7 cellular contexts compared by ENCODE assay signal in the genomic region with DNA sequence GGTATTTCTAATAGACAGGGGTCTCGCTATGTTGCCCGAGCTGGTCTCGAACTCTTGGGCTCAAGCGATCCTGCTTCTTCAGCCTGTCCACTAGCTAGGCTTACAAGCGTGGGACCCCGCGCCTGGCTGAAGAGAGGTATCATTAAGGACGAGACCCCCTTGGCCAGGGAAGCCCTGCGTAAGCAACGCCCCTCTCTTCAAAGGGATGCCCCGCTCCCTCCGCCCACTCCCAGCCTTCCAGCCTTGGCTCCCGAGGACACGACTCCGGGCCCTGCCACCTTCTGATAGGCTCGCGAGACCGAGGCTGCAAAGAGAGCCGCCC. TPM values are rescaled to one million over a fixed set of nuclear protein-coding genes. Genes with fewer than 3 reads are reported as not detected.
DNase-seq lines count a peak whose midpoint lies in the region; ATAC-seq lines count a peak whose summit lies in the region.

No MANE protein-coding gene starts in this region.

- H3K4me1 ChIP-seq in thymus (ENCODE audit: control insufficient read depth, insufficient read depth, low read length): peaks cover 10% of the 10 kb centered on the region

- H3K9me3 ChIP-seq in thymus (ENCODE audit: control insufficient read depth): no peaks in the 10 kb centered on the region

- ATAC-seq in HG03460 (IDR thresholded peaks at IDR 0.05; ENCODE audit: unreplicated experiment) (peak; percentile 68), GM18502 (IDR thresholded peaks at IDR 0.05; ENCODE audit: poor library complexity, unreplicated experiment) (no peak)

- H3K4me3 ChIP-seq in thymus (ENCODE audit: low read length): peak overlapping the region; percentile 90

- H3K27ac ChIP-seq in angular gyrus (ENCODE audit: low read depth, low read length) (peak overlapping the region; percentile 99), thymus (ENCODE audit: low read depth) (peak overlapping the region; percentile 69)

- whole genome bisulfite sequencing in thymus: 10% methylated on average over 19 of the region's 19 CpGs

- H3K36me3 ChIP-seq in thymus (ENCODE audit: control insufficient read depth, insufficient read depth): no peaks in the 10 kb centered on the region

- peak; percentile 100 for DNase-seq in Daoy (ENCODE audit: low read depth)
- DNase-seq in islet precursor cell: peak; percentile 100
- no peak for DNase-seq in mesenteric fat pad (ENCODE audit: low spot score)

- no peaks in the 10 kb centered on the region for H3K27me3 ChIP-seq in thymus (ENCODE audit: control insufficient read depth, insufficient read depth)

RNA-seq across cellular contexts. Expression of a gene that starts 0.2 kb away (rescaled TPM):
- total RNA-seq in Daoy (2014; rRNA removed; shearing (Covaris generic)): 20.5 and 27.7 TPM in 2 replicates
- polyA plus RNA-seq in thymus: 5.7 TPM
- 5.7 TPM for total RNA-seq in mesenteric fat pad

RNA-seq across cellular contexts. Expression of a gene that starts 4.2 kb away (rescaled TPM):
- 33.4 and 37.5 TPM in 2 replicates for total RNA-seq in Daoy (2014; rRNA removed; shearing (Covaris generic))
- 41.3 TPM for polyA plus RNA-seq in thymus
- total RNA-seq in mesenteric fat pad: 24.4 TPM

RNA-seq across cellular contexts. Expression of a gene that starts 31.6 kb away (rescaled TPM):
- total RNA-seq in Daoy (2014; rRNA removed; shearing (Covaris generic)): 15.6 and 17.8 TPM in 2 replicates
- 23.0 TPM for polyA plus RNA-seq in thymus
- 7.8 TPM for total RNA-seq in mesenteric fat pad

RNA-seq across cellular contexts. Expression of a gene that starts 38.3 kb away (rescaled TPM):
- 686 and 1,432 TPM in 2 replicates for total RNA-seq in Daoy (2014; rRNA removed; shearing (Covaris generic))
- 896 TPM for polyA plus RNA-seq in thymus
- total RNA-seq in mesenteric fat pad: 256 TPM

RNA-seq across cellular contexts. Expression of a gene that starts 47.7 kb away (rescaled TPM):
- 18.7 and 22.4 TPM in 2 replicates for total RNA-seq in Daoy (2014; rRNA removed; shearing (Covaris generic))
- 11.2 TPM for polyA plus RNA-seq in thymus
- total RNA-seq in mesenteric fat pad: 2.5 TPM
